Comparison of ENCODE assay signal across 30 cellular contexts in the genomic region with DNA sequence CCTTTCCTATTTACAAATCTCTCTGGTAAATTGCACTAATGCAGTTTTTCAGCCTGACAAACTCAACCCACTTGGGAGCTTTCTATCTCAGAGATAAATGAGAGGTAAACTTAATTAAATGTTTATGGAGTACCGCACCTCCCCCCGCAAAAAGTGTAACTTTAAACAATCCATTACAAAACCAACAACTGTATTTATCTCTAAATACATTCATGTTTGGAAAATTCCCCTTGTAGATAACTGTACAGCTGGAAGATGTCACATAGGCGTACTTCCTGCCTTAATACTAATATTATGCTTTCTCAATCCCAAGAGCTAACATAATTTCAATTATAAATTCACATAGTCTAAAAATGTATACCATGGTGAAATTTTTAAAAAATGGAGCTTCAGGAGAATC.
"Had no signal": no experiment of that assay in that cellular context is flagged by ENCODE, and none has a peak within 500 bp of the region (broad histone marks: within the 10 kb centered on the region; RNA-seq: fewer than 3 reads in every experiment).

No MANE protein-coding gene starts in this region.

- H3K9me3 Mint-ChIP-seq: activated CD4-positive, alpha-beta T cell treated with anti-CD3 and anti-CD28 coated beads, Interleukin-2, amount 10 ng/mL, durations not matched to agents 7 days and 5 days; activated naive CD4-positive, alpha-beta T cell treated with anti-CD3 and anti-CD28 coated beads, Interleukin-2, amount 10 ng/mL, durations not matched to agents 7 days and 5 days; activated naive CD8-positive, alpha-beta T cell treated with anti-CD3 and anti-CD28 coated beads, Interleukin-2, amount 50 U/mL, for 24 hours; activated T-cell treated with anti-CD3 and anti-CD28 coated beads, Interleukin-2, amount 50 U/mL, for 4 hours; activated T-helper 1 cell treated with anti-CD3 and anti-CD28 coated beads, Interleukin-12 subunit alpha, Interleukin-12 subunit beta, Interleukin-2, Interleukin-4 antibody, amounts not matched to agents 30 ng/mL and 10 ng/mL and 1 ng/mL, durations not matched to agents 14 hours and 24 hours and 36 hours; T-helper 1 cell treated with Interleukin-12 subunit alpha and Interleukin-12 subunit beta and Interleukin-4 antibody, amounts not matched to agents 30 μg/mL and 1 μg/mL, for 36 hours; T-helper 2 cell treated with Interferon-gamma antibody and Interleukin-4, amounts not matched to agents 5 μg/mL and 100 μg/mL, for 36 hours; WTC11 had no signal

- H3K27ac Mint-ChIP-seq: activated CD4-positive, alpha-beta T cell treated with anti-CD3 and anti-CD28 coated beads for 36 hours; activated CD4-positive, alpha-beta T cell treated with anti-CD3 and anti-CD28 coated beads, Interleukin-2, amount 10 ng/mL, durations not matched to agents 7 days and 5 days; activated CD8-positive, alpha-beta T cell treated with anti-CD3 and anti-CD28 coated beads, Interleukin-2, amount 10 ng/mL, durations not matched to agents 7 days and 5 days; activated naive CD4-positive, alpha-beta T cell treated with anti-CD3 and anti-CD28 coated beads, Interleukin-2, amount 10 ng/mL, durations not matched to agents 7 days and 5 days; activated naive CD8-positive, alpha-beta T cell; activated naive CD8-positive, alpha-beta T cell treated with anti-CD3 and anti-CD28 coated beads, Interleukin-2, amount 50 U/mL, for 24 hours; activated T-helper 1 cell treated with anti-CD3 and anti-CD28 coated beads, Interleukin-12 subunit alpha, Interleukin-12 subunit beta, Interleukin-2, Interleukin-4 antibody, amounts not matched to agents 30 ng/mL and 10 ng/mL and 1 ng/mL, durations not matched to agents 14 hours and 24 hours and 36 hours; T-helper 1 cell treated with Interleukin-12 subunit alpha and Interleukin-12 subunit beta and Interleukin-4 antibody, amounts not matched to agents 30 μg/mL and 1 μg/mL, for 36 hours; T-helper 2 cell treated with Interferon-gamma antibody and Interleukin-4, amounts not matched to agents 5 μg/mL and 100 μg/mL, for 36 hours; WTC11 had no signal

- H3K4me3 Mint-ChIP-seq: activated CD4-positive, alpha-beta T cell treated with anti-CD3 and anti-CD28 coated beads for 36 hours; activated CD4-positive, alpha-beta T cell treated with anti-CD3 and anti-CD28 coated beads, Interleukin-2, amount 10 ng/mL, durations not matched to agents 7 days and 5 days; activated CD8-positive, alpha-beta T cell treated with anti-CD3 and anti-CD28 coated beads, Interleukin-2, amount 10 ng/mL, durations not matched to agents 7 days and 5 days; activated naive CD4-positive, alpha-beta T cell treated with anti-CD3 and anti-CD28 coated beads, Interleukin-2, amount 10 ng/mL, durations not matched to agents 7 days and 5 days; activated naive CD8-positive, alpha-beta T cell; activated naive CD8-positive, alpha-beta T cell treated with anti-CD3 and anti-CD28 coated beads, Interleukin-2, amount 50 U/mL, for 24 hours; activated T-cell treated with anti-CD3 and anti-CD28 coated beads, Interleukin-2, amount 50 U/mL, for 4 hours; activated T-helper 1 cell treated with anti-CD3 and anti-CD28 coated beads, Interleukin-12 subunit alpha, Interleukin-12 subunit beta, Interleukin-2, Interleukin-4 antibody, amounts not matched to agents 30 ng/mL and 10 ng/mL and 1 ng/mL, durations not matched to agents 14 hours and 24 hours and 36 hours; T-helper 1 cell treated with Interleukin-12 subunit alpha and Interleukin-12 subunit beta and Interleukin-4 antibody, amounts not matched to agents 30 μg/mL and 1 μg/mL, for 36 hours; T-helper 2 cell treated with Interferon-gamma antibody and Interleukin-4, amounts not matched to agents 5 μg/mL and 100 μg/mL, for 36 hours; WTC11 had no signal

- H3K9me3 ChIP-seq: SJCRH30, SK-N-SH had no signal

- H3K4me1 Mint-ChIP-seq: activated CD4-positive, alpha-beta T cell treated with anti-CD3 and anti-CD28 coated beads for 36 hours; activated CD4-positive, alpha-beta T cell treated with anti-CD3 and anti-CD28 coated beads, Interleukin-2, amount 10 ng/mL, durations not matched to agents 7 days and 5 days; activated naive CD4-positive, alpha-beta T cell treated with anti-CD3 and anti-CD28 coated beads, Interleukin-2, amount 10 ng/mL, durations not matched to agents 7 days and 5 days; activated naive CD8-positive, alpha-beta T cell treated with anti-CD3 and anti-CD28 coated beads, Interleukin-2, amount 50 U/mL, for 24 hours had no signal

- H3K27ac ChIP-seq: SJCRH30 had no signal

- H3K36me3 Mint-ChIP-seq: activated naive CD4-positive, alpha-beta T cell treated with anti-CD3 and anti-CD28 coated beads, Interleukin-2, amount 10 ng/mL, durations not matched to agents 7 days and 5 days; activated naive CD8-positive, alpha-beta T cell; WTC11 had no signal

- H3K36me3 ChIP-seq: brain microvascular endothelial cell, SJCRH30 had no signal

- H3K4me2 ChIP-seq: SK-N-SH had no signal

- H3K27me3 ChIP-seq: brain microvascular endothelial cell had no signal

- ATAC-seq: activated CD4-positive, alpha-beta T cell treated with anti-CD3 and anti-CD28 coated beads for 36 hours; activated CD4-positive, CD25-positive, alpha-beta regulatory T cell treated with anti-CD3 and anti-CD28 coated beads, Interleukin-2, amount 50 U/mL, for 24 hours; activated CD8-positive, alpha-beta T cell treated with anti-CD3 and anti-CD28 coated beads, Interleukin-2, amount 10 ng/mL, durations not matched to agents 7 days and 5 days; activated naive CD8-positive, alpha-beta T cell treated with anti-CD3 and anti-CD28 coated beads, Interleukin-2, amount 50 U/mL, for 24 hours; activated T-cell treated with anti-CD3 and anti-CD28 coated beads, Interleukin-2, amount 50 U/mL, for 4 hours; Panc1; WTC11 had no signal

- H3K9ac ChIP-seq: SK-N-SH had no signal

- H3K4me1 ChIP-seq: SJCRH30 had no signal

- DNase-seq: activated CD4-positive, alpha-beta T cell treated with anti-CD3 and anti-CD28 coated beads for 36 hours; activated CD4-positive, alpha-beta T cell treated with anti-CD3 and anti-CD28 coated beads, Interleukin-2, amount 10 ng/mL, durations not matched to agents 7 days and 5 days; activated CD4-positive, alpha-beta T cell treated with anti-CD3 and anti-CD28 coated beads, Interleukin-2, amount 50 U/mL, for 48 hours; activated CD8-positive, alpha-beta T cell treated with anti-CD3 and anti-CD28 coated beads, Interleukin-2, amount 10 ng/mL, durations not matched to agents 7 days and 5 days; activated gamma-delta T cell treated with Interleukin-2 at 50 U/mL for 16 hours; activated naive CD4-positive, alpha-beta T cell treated with anti-CD3 and anti-CD28 coated beads, Interleukin-2, amount 10 ng/mL, durations not matched to agents 7 days and 5 days; activated naive CD8-positive, alpha-beta T cell treated with anti-CD3 and anti-CD28 coated beads, Interleukin-2, amount 50 U/mL, for 24 hours; activated T-cell treated with anti-CD3 and anti-CD28 coated beads, Interleukin-2, amount 50 U/mL, for 4 hours; amniotic stem cell; aorta; brain microvascular endothelial cell; central memory CD4-positive, alpha-beta T cell; Karpas-422; NCI-H1105; NCI-H1436; NCI-H1694; NCI-H1930; NCI-H2081 treated with DMSO at 0.1 percent for 48 hours; NCI-H345; NCI-H524 treated with DMSO at 0.1 percent for 48 hours; SHP77; SJCRH30; SK-N-SH had no signal

- H3K4me3 ChIP-seq: SJCRH30 had no signal

- H3K27me3 Mint-ChIP-seq: activated CD4-positive, alpha-beta T cell treated with anti-CD3 and anti-CD28 coated beads for 36 hours; activated CD4-positive, alpha-beta T cell treated with anti-CD3 and anti-CD28 coated beads, Interleukin-2, amount 10 ng/mL, durations not matched to agents 7 days and 5 days; activated naive CD4-positive, alpha-beta T cell treated with anti-CD3 and anti-CD28 coated beads, Interleukin-2, amount 10 ng/mL, durations not matched to agents 7 days and 5 days; activated naive CD8-positive, alpha-beta T cell treated with anti-CD3 and anti-CD28 coated beads, Interleukin-2, amount 50 U/mL, for 24 hours had no signal
